In genomic region chr13:50015750-50016149, GRCh38 we compare ENCODE assay signal across 1 cellular context.
TF ChIP-seq lines count a peak whose summit lies in the region.

No MANE protein-coding gene starts in this region.

TF ChIP-seq in K562, 482 proteins besides CTCF, POLR2A, EP300 and RAD21:
- TF ChIP-seq SMAD3 (CRISPR knock-in tag; conservative IDR thresholded peaks at IDR 0.05) (no peak), HNRNPK (IDR thresholded peaks at IDR 0.05; ENCODE audit: low read depth, low read length, poor library complexity, severe bottlenecking) (no peak), ZNF212 (CRISPR knock-in tag; IDR thresholded peaks at IDR 0.05) (no peak), CHD4 (IDR thresholded peaks at IDR 0.05; ENCODE audit: insufficient read depth, insufficient replicate concordance, low read depth, low read length, poor library complexity, severe bottlenecking) (no peak), THRB (CRISPR knock-in tag; conservative IDR thresholded peaks at IDR 0.05) (no peak), HSF4 (CRISPR knock-in tag; IDR thresholded peaks at IDR 0.05; ENCODE audit: borderline replicate concordance) (no peak), CREM (IDR thresholded peaks at IDR 0.05; ENCODE audit: low read depth) (no peak), POLR2AphosphoS5 (IDR thresholded peaks at IDR 0.05; ENCODE audit: control insufficient read depth, insufficient read depth, low read depth, low read length) (no peak), SMARCC2 (IDR thresholded peaks at IDR 0.05; ENCODE audit: low read depth) (no peak), MTA1 (IDR thresholded peaks at IDR 0.05; ENCODE audit: borderline replicate concordance) (no peak), ZNF239 (CRISPR knock-in tag; IDR thresholded peaks at IDR 0.05) (no peak), ZKSCAN1 (IDR thresholded peaks at IDR 0.05; ENCODE audit: low read depth, low read length) (no peak), E2F4 (CRISPR knock-in tag; IDR thresholded peaks at IDR 0.05; ENCODE audit: low read depth) (no peak), CGGBP1 (CRISPR knock-in tag; IDR thresholded peaks at IDR 0.05) (no peak), ELK1 (CRISPR knock-in tag; IDR thresholded peaks at IDR 0.05) (no peak), ZNF707 (CRISPR knock-in tag; conservative IDR thresholded peaks at IDR 0.05) (no peak)
